In genomic region chr20:59948828-59949720, GRCh38 we compare ENCODE assay signal across 8 cellular contexts. TPM values are rescaled to one million over a fixed set of nuclear protein-coding genes. Genes with fewer than 3 reads are reported as not detected.
DNase-seq lines count a peak whose midpoint lies in the region; ATAC-seq, FAIRE-seq and TF ChIP-seq lines count a peak whose summit lies in the region.

No MANE protein-coding gene starts in this region.

- no peak overlapping the region for H3K4me3 ChIP-seq in HL-60 (replicated peaks; ENCODE audit: insufficient read depth, low read length)

- in situ Hi-C loops in G401 (cut with HindIII; ENCODE audit: low sequenced_read_pairs): no loop called here

- no peak for TF ChIP-seq POLR2A in GM12891 (IDR thresholded peaks at IDR 0.05; ENCODE audit: low read depth, low read length)

- H3K27me3 ChIP-seq in HL-60 (ENCODE audit: insufficient read depth, poor library complexity, severe bottlenecking): no peaks in the 10 kb centered on the region

- no peak for DNase-seq in AG09319 (ENCODE audit: extremely low read depth, low read depth)
- DNase-seq in G401 (ENCODE audit: low spot score): peak; percentile 66
- DNase-seq in HL-60 (ENCODE audit: low read depth in 1 of 2, low spot score in 1 of 2): peak in 1 of 2 experiments; percentile 53
- peak; percentile 67 for DNase-seq in RKO (ENCODE audit: low spot score)
- DNase-seq in central memory CD8-positive, alpha-beta T cell (ENCODE audit: low spot score in 2 of 2): peak in 1 of 2 donors; percentile 30
- DNase-seq in medulla oblongata (ENCODE audit: extremely low spot score): peak; percentile 81
- no peak for DNase-seq in GM12891 (ENCODE audit: insufficient read length, low spot score)

- TF ChIP-seq CTCF in AG09319 (IDR thresholded peaks at IDR 0.05; ENCODE audit: low read depth, low read length) (peak; percentile 61), HL-60 (IDR thresholded peaks at IDR 0.05; ENCODE audit: insufficient read depth, low read length) (peak; percentile 31)

- ATAC-seq in central memory CD8-positive, alpha-beta T cell (replicated peaks; ENCODE audit: extremely low read depth, poor library complexity, severe bottlenecking): peak; percentile 87
- ATAC-seq in HG02852 (IDR thresholded peaks at IDR 0.05; ENCODE audit: unreplicated experiment): no peak

- H3K27ac Mint-ChIP-seq in central memory CD8-positive, alpha-beta T cell (ENCODE audit: low read depth): peak overlapping the region; percentile 98

- no peak for FAIRE-seq in GM12891 (lab: Jason Lieb, UNC)

- H3K4me1 Mint-ChIP-seq in central memory CD8-positive, alpha-beta T cell: peaks cover 10% of the 10 kb centered on the region

- H3K36me3 Mint-ChIP-seq in central memory CD8-positive, alpha-beta T cell (ENCODE audit: insufficient read depth): peaks cover 20% of the 10 kb centered on the region

- no peak overlapping the region; the same call in 1 of the 2 replicates for H3K27ac ChIP-seq in HL-60 (replicated peaks)

- H3K4me3 Mint-ChIP-seq in central memory CD8-positive, alpha-beta T cell: peak overlapping the region; percentile 56

- H3K9me3 Mint-ChIP-seq in central memory CD8-positive, alpha-beta T cell: no peaks in the 10 kb centered on the region

- H3K27me3 Mint-ChIP-seq in central memory CD8-positive, alpha-beta T cell: no peaks in the 10 kb centered on the region

TF ChIP-seq in GM12891, 5 proteins besides CTCF, POLR2A, EP300 and RAD21:
- TF ChIP-seq TAF1 (IDR thresholded peaks at IDR 0.05; ENCODE audit: low read depth, low read length) (no peak), POLR2AphosphoS5 (IDR thresholded peaks at IDR 0.05; ENCODE audit: low read depth, low read length) (no peak), SPI1 (IDR thresholded peaks at IDR 0.05; ENCODE audit: low read depth, low read length) (no peak), POU2F2 (IDR thresholded peaks at IDR 0.05; ENCODE audit: low read depth, low read length) (no peak)

RNA-seq across cellular contexts. Expression of gene FAM217B, which starts 8.9 kb away (rescaled TPM):
- total RNA-seq in G401 (2014; rRNA removed; shearing (Covaris generic)): 13.5 and 14.0 TPM in 2 replicates
- polyA plus RNA-seq in GM12891 (2012; ENCODE audit: low read depth, missing spikeins): 3.3 TPM

RNA-seq across cellular contexts. Expression of gene PPP1R3D, which starts 9.0 kb away (rescaled TPM):
- total RNA-seq in G401 (2014; rRNA removed; shearing (Covaris generic)): 1.7 and 2.9 TPM in 2 replicates
- polyA plus RNA-seq in GM12891 (2012; ENCODE audit: low read depth, missing spikeins): 1.3 TPM

RNA-seq across cellular contexts. Expression of gene CDH26, which starts 9.1 kb away (rescaled TPM):
- total RNA-seq in G401 (2014; rRNA removed; shearing (Covaris generic)): not detected in 2 replicates
- polyA plus RNA-seq in GM12891 (2012; ENCODE audit: low read depth, missing spikeins): 0.06 TPM

RNA-seq across cellular contexts. Expression of gene SYCP2, which starts 15.6 kb away (rescaled TPM):
- total RNA-seq in G401 (2014; rRNA removed; shearing (Covaris generic)): 5.0 and 8.6 TPM in 2 replicates
- 0.15 TPM for polyA plus RNA-seq in GM12891 (2012; ENCODE audit: low read depth, missing spikeins)

Comparison
In these comparisons a context has a peak if more than half of its experiments do, and no peak if none do; other contexts are left out.
1. DNase-seq: peak in G401 (single experiment), RKO (single experiment) and medulla oblongata (single experiment); none in AG09319 (single experiment) and GM12891 (single experiment).